Comparison of ENCODE assay signal across 8 cellular contexts in the genomic region with DNA sequence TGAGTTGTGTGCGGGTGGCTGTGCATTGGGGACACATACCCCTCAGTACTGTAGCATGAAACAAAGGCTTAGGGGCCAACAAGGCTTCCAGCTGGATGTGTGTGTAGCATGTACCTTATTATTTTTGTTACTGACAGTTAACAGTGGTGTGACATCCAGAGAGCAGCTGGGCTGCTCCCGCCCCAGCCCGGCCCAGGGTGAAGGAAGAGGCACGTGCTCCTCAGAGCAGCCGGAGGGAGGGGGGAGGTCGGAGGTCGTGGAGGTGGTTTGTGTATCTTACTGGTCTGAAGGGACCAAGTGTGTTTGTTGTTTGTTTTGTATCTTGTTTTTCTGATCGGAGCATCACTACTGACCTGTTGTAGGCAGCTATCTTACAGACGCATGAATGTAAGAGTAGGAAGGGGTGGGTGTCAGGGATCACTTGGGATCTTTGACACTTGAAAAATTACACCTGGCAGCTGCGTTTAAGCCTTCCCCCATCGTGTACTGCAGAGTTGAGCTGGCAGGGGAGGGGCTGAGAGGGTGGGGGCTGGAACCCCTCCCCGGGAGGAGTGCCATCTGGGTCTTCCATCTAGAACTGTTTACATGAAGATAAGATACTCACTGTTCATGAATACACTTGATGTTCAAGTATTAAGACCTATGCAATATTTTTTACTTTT. TPM values are rescaled to one million over a fixed set of nuclear protein-coding genes. Genes with fewer than 3 reads are reported as not detected.
DNase-seq lines count a peak whose midpoint lies in the region; ATAC-seq, FAIRE-seq and TF ChIP-seq lines count a peak whose summit lies in the region.

No MANE protein-coding gene starts in this region.

- H3K9me3 ChIP-seq in Caco-2 (no peaks in the 10 kb centered on the region), MM.1S (replicated peaks; ENCODE audit: insufficient read depth, low read length) (no peaks in the 10 kb centered on the region), ascending aorta (no peaks in the 10 kb centered on the region), HepG2 (ENCODE audit: low read length) (no peaks in the 10 kb centered on the region), testis (no peaks in the 10 kb centered on the region)

- DNase-seq in Caco-2 (no peak), MM.1S (no peak), ascending aorta (ENCODE audit: low spot score in 2 of 2) (no peak), HepG2 (ENCODE audit: low spot score) (no peak), testis (no peak), retina (no peak), GM10248 (ENCODE audit: extremely low spot score) (no peak), NCI-H1092 (lab: John Stamatoyannopoulos, UW) (no peak)

- H3K4me3 ChIP-seq in Caco-2 (ENCODE audit: low read depth, low read length) (peak overlapping the region; percentile 80), MM.1S (ENCODE audit: low read length) (no peak overlapping the region), ascending aorta (peak overlapping the region; percentile 76 to 86), HepG2 (replicated peaks in 1 of 3; ENCODE audit: insufficient read depth in 1 of 3, low read depth in 2 of 3, low read length in 3 of 3) (peak overlapping the region; percentile 81 to 99 (median 98)), testis (peak overlapping the region; percentile 93 to 96)

- ATAC-seq in HepG2 = no peak

- BruUV-seq in Caco-2 (replicated peaks; lab: Mats Ljungman, UMichigan) (no TSS peak), HepG2 (replicated peaks; lab: Mats Ljungman, UMichigan) (no TSS peak)

- peak overlapping the region; percentile 94 for H3K4me3 Mint-ChIP-seq in Caco-2 (ENCODE audit: unreplicated experiment)

- H4K20me1 ChIP-seq in MM.1S (ENCODE audit: insufficient read depth, low read length) = no peaks in the 10 kb centered on the region
- H4K20me1 ChIP-seq in HepG2 (ENCODE audit: insufficient read depth, low read length) = peaks cover 26% of the 10 kb centered on the region

- WGBS in HepG2 (ENCODE audit: low lambda C conversion rate) = 4% methylated on average over 12 of the region's 12 CpGs
- 12 to 14% methylated on average over 12 of the region's 12 CpGs for WGBS in testis, 2 donors

- peaks cover 40% of the 10 kb centered on the region for H3K4me1 Mint-ChIP-seq in Caco-2 (ENCODE audit: low read depth, unreplicated experiment)

- peak overlapping the region; percentile 76; the same call in 1 of the 2 replicates for H3K9ac ChIP-seq in MM.1S (ENCODE audit: low read length)
- peak overlapping the region; percentile 93 for H3K9ac ChIP-seq in HepG2 (ENCODE audit: insufficient read depth, low read depth, low read length)

- CTCF ChIA-PET in Caco-2 (lab: Charles Lee) (interaction anchor here (0.5 to 4.8 kb wide), 8 partner anchors 11 to 227 kb away, joined by 3 to 40 read pairs (median 4); no protein-coding TSS in a partner anchor), HepG2 (lab: Yijun Ruan, JAX; ENCODE audit: low intra/inter-chr PET ratio, low total read pairs) (interaction anchor here (1.9 kb wide), 1 partner anchor 53 kb away, joined by 9 read pairs; no protein-coding TSS in a partner anchor), GM10248 (lab: Yijun Ruan, JAX) (interaction anchor here (0.6 to 4.9 kb wide), 29 partner anchors 8 to 227 kb away, joined by 3 to 54 read pairs (median 6); no protein-coding TSS in a partner anchor)

- in situ Hi-C loops in HepG2 (cut with HindIII; ENCODE audit: extremely low pct_ligation_motif_present, low pct_unique_long_range_greater_than_20kb) = loop anchor here (5.0 kb wide), 1 partner anchor 52 kb away; no protein-coding TSS in a partner anchor

- TF ChIP-seq EP300 in HepG2 (IDR thresholded peaks at IDR 0.05; ENCODE audit: low read depth in 2 of 2, low read length in 2 of 2) (no peak), HepG2 (CRISPR knock-in tag; IDR thresholded peaks at IDR 0.05; ENCODE audit: borderline replicate concordance) (no peak)

- H3K27ac ChIP-seq in MM.1S (ENCODE audit: low read length) = no peak overlapping the region
- H3K27ac ChIP-seq in ascending aorta = peak overlapping the region; percentile 89 to 93
- H3K27ac ChIP-seq in HepG2 (ENCODE audit: extremely low read length, insufficient read depth, low read length) = peak overlapping the region; percentile 76
- peak overlapping the region; percentile 95 to 96 for H3K27ac ChIP-seq in testis

- TF ChIP-seq RAD21 in HepG2 (CRISPR knock-in tag; IDR thresholded peaks at IDR 0.05) = no peak

- H3F3A ChIP-seq in MM.1S (ENCODE audit: insufficient read depth, low read length) = peaks cover 22% of the 10 kb centered on the region

- no peaks in the 10 kb centered on the region for H3K27me3 Mint-ChIP-seq in Caco-2 (ENCODE audit: insufficient read depth, unreplicated experiment)

- peak overlapping the region; percentile 99 for H3K27ac Mint-ChIP-seq in Caco-2 (ENCODE audit: unreplicated experiment)

- H3K4me1 ChIP-seq in Caco-2 (peaks cover 22% of the 10 kb centered on the region), MM.1S (ENCODE audit: low read length) (peaks cover 18% of the 10 kb centered on the region), ascending aorta (peaks cover 8 to 22% of the 10 kb centered on the region in 2 donors), HepG2 (ENCODE audit: insufficient read depth, low read length) (peaks cover 64% of the 10 kb centered on the region), testis (peaks cover 31% of the 10 kb centered on the region)

- POLR2A ChIA-PET in Caco-2 (lab: Charles Lee) (interaction anchor here (0.6 to 5.2 kb wide), 6 partner anchors 14 to 104 kb away, joined by 3 to 163 read pairs (median 12); a partner anchor contains a TSS), HepG2 (lab: Yijun Ruan, JAX) (interaction anchor here (0.6 to 8.5 kb wide), 24 partner anchors 10 to 244 kb away, joined by 3 to 322 read pairs (median 12); a partner anchor contains a TSS), GM10248 (lab: Yijun Ruan, JAX) (interaction anchor here (0.5 to 5.6 kb wide), 12 partner anchors 9 to 78 kb away, joined by 3 to 86 read pairs (median 5); no protein-coding TSS in a partner anchor)

- TF ChIP-seq CTCF in Caco-2 (IDR thresholded peaks at IDR 0.05; ENCODE audit: insufficient read depth in 1 of 2, low read depth in 1 of 2, low read length in 1 of 2, severe bottlenecking in 1 of 2, unreplicated experiment in 1 of 2) (no peak), MM.1S (IDR thresholded peaks at IDR 0.05; ENCODE audit: low read length) (no peak), ascending aorta (IDR thresholded peaks at IDR 0.05) (no peak), HepG2 (CRISPR knock-in tag; IDR thresholded peaks at IDR 0.05) (no peak), testis (IDR thresholded peaks at IDR 0.05) (no peak), GM10248 (IDR thresholded peaks at IDR 0.05; ENCODE audit: control extremely low read depth, extremely low read depth, low read depth, missing control alignments) (no peak)

- peak overlapping the region; percentile 92; the same call in 1 of the 2 replicates for H3K4me2 ChIP-seq in MM.1S (ENCODE audit: low read depth, low read length)
- peak overlapping the region; percentile 97 for H3K4me2 ChIP-seq in HepG2 (ENCODE audit: low read depth, low read length)

- no peaks in the 10 kb centered on the region for H3K9me3 Mint-ChIP-seq in Caco-2 (ENCODE audit: unreplicated experiment)

- intact Hi-C loops in Caco-2 (cut with micrococcal nuclease; ENCODE audit: unreplicated experiment) = no loop called here
- intact Hi-C loops in ascending aorta (cut with DNase I) = loop anchor here (2.0 to 5.0 kb wide), 2 partner anchors 42 to 61 kb away; no protein-coding TSS in a partner anchor
- intact Hi-C loops in HepG2 (cut with micrococcal nuclease; ENCODE audit: unreplicated experiment) = no loop called here
- intact Hi-C loops in testis (cut with DNase I; ENCODE audit: low total_unique reads) = loop anchor here (10.0 kb wide), 1 partner anchor 59 kb away; no protein-coding TSS in a partner anchor

- H3K79me2 ChIP-seq in MM.1S (ENCODE audit: low read length) (peaks cover 14% of the 10 kb centered on the region), HepG2 (ENCODE audit: insufficient read depth, low read length) (peaks cover 23% of the 10 kb centered on the region)

- H3K36me3 ChIP-seq in Caco-2 (ENCODE audit: control insufficient read depth, insufficient read depth, low read length) = peaks cover 6% of the 10 kb centered on the region
- H3K36me3 ChIP-seq in MM.1S (replicated peaks; ENCODE audit: insufficient read depth, low read length) = no peaks in the 10 kb centered on the region
- peaks cover 22 to 24% of the 10 kb centered on the region in 2 donors for H3K36me3 ChIP-seq in ascending aorta
- peaks cover 2 to 13% of the 10 kb centered on the region in 2 experiments; a peak in 3 of 5 replicates for H3K36me3 ChIP-seq in HepG2 (replicated peaks in 1 of 2; ENCODE audit: control insufficient read depth in 1 of 2, insufficient read depth in 2 of 2, low read length in 2 of 2)
- no peaks in the 10 kb centered on the region for H3K36me3 ChIP-seq in testis (ENCODE audit: low read depth, missing control alignments)

- H3K27me3 ChIP-seq in Caco-2 (replicated peaks; ENCODE audit: control insufficient read depth, insufficient read depth, low read length) = no peaks in the 10 kb centered on the region
- H3K27me3 ChIP-seq in MM.1S (replicated peaks; ENCODE audit: insufficient read depth, low read length) = no peaks in the 10 kb centered on the region
- H3K27me3 ChIP-seq in ascending aorta = no peaks in the 10 kb centered on the region
- H3K27me3 ChIP-seq in HepG2 (ENCODE audit: control insufficient read depth in 1 of 2, insufficient read depth in 2 of 2, low read length in 2 of 2) = no peaks in the 10 kb centered on the region; a peak in 1 of 5 replicates
- H3K27me3 ChIP-seq in testis = no peaks in the 10 kb centered on the region

- TF ChIP-seq POLR2A in HepG2 (IDR thresholded peaks at IDR 0.05; ENCODE audit: insufficient read depth in 1 of 2, low read depth in 2 of 2, low read length in 2 of 2) (no peak; a peak in 1 of 4 replicates), testis (IDR thresholded peaks at IDR 0.05) (no peak)

- H3K9me2 ChIP-seq in MM.1S (replicated peaks; ENCODE audit: insufficient read depth, low read length) = no peaks in the 10 kb centered on the region

- peaks cover 66% of the 10 kb centered on the region for H3K36me3 Mint-ChIP-seq in Caco-2 (ENCODE audit: insufficient read depth, unreplicated experiment)

- H2AFZ ChIP-seq in MM.1S (ENCODE audit: low read length) (no peak overlapping the region), HepG2 (ENCODE audit: low read length) (no peak overlapping the region)

- FAIRE-seq in HepG2 (lab: Jason Lieb, UNC) = no peak

RNA-seq across cellular contexts. Expression of a gene that starts 1.8 kb away (rescaled TPM):
- total RNA-seq in Caco-2 (2022) = 152 and 155 TPM in 2 replicates
- 394 TPM for total RNA-seq in ascending aorta
- total RNA-seq in HepG2 (2016; rRNA removed; fragmentation: Illumina TruSeq; extraction: Trizol) = 35.2 and 35.6 TPM in 2 replicates
- 17.3 and 17.4 TPM in 2 replicates for total RNA-seq in HepG2 (2016; cell fraction: cytosol; rRNA removed; fragmentation: Illumina TruSeq; extraction: Trizol; ENCODE audit: low read depth)
- 35.9 and 37.2 TPM in 2 replicates for total RNA-seq in HepG2 (2016; cell fraction: insoluble cytoplasmic fraction; rRNA removed; fragmentation: Illumina TruSeq; extraction: Trizol)
- total RNA-seq in HepG2 (2016; cell fraction: membrane; rRNA removed; fragmentation: Illumina TruSeq; extraction: Trizol) = 34.5 and 35.2 TPM in 2 replicates
- total RNA-seq in HepG2 (2016; cell fraction: nucleus; rRNA removed; fragmentation: Illumina TruSeq; extraction: Trizol) = 19.2 and 19.4 TPM in 2 replicates
- 40.7 and 78.9 TPM in 2 replicates for polyA plus RNA-seq in HepG2 (2011; rRNA removed)
- polyA plus RNA-seq in HepG2 (2011; cell fraction: cytosol; rRNA removed) = 47.3 and 59.3 TPM in 2 replicates
- 73.1 and 98.3 TPM in 2 replicates for polyA plus RNA-seq in HepG2 (2011; cell fraction: nucleus; rRNA removed)
- 82.2 and 137 TPM in 2 replicates for polyA plus RNA-seq in HepG2 (2012)
- polyA plus RNA-seq in HepG2 (2016; cell fraction: cytosol; fragmentation: Illumina TruSeq; extraction: Trizol; ENCODE audit: low read depth) = 3.8 and 5.2 TPM in 2 replicates
- polyA plus RNA-seq in HepG2 (2016; cell fraction: insoluble cytoplasmic fraction; fragmentation: Illumina TruSeq; extraction: Trizol; ENCODE audit: low read depth) = 24.9 and 26.7 TPM in 2 replicates
- 8.1 and 8.4 TPM in 2 replicates for polyA plus RNA-seq in HepG2 (2016; cell fraction: membrane; fragmentation: Illumina TruSeq; extraction: Trizol; ENCODE audit: low read depth)
- 27.3 and 28.4 TPM in 2 replicates for polyA plus RNA-seq in HepG2 (2016; cell fraction: nucleus; fragmentation: Illumina TruSeq; extraction: Trizol; ENCODE audit: insufficient read depth, low read depth)
- polyA minus RNA-seq in HepG2 (2011; rRNA and poly(A)+ RNA removed; ENCODE audit: low replicate concordance) = 150 and 161 TPM in 2 replicates
- 74.7 and 77.2 TPM in 2 replicates for polyA minus RNA-seq in HepG2 (2011; cell fraction: cytosol; rRNA and poly(A)+ RNA removed)
- polyA minus RNA-seq in HepG2 (2011; cell fraction: nucleus; rRNA and poly(A)+ RNA removed) = 51.2 and 56.2 TPM in 2 replicates
- total RNA-seq in testis = 10 to 100 TPM; 69.6 to 94.3 TPM
- 46.6 TPM for polyA plus RNA-seq in testis (ENCODE audit: insufficient read depth, low read depth, low replicate concordance)

RNA-seq across cellular contexts. Expression of a gene that starts 59.4 kb away (rescaled TPM):
- total RNA-seq in Caco-2 (2022) (60.1 and 73.7 TPM in 2 replicates), ascending aorta (5.5 TPM), HepG2 (2016; rRNA removed; fragmentation: Illumina TruSeq; extraction: Trizol) (30.1 and 51.0 TPM in 2 replicates), testis (10 to 100 TPM; 48.8 to 58.3 TPM)
- 5.7 and 7.9 TPM in 2 replicates for total RNA-seq in HepG2 (2016; cell fraction: cytosol; rRNA removed; fragmentation: Illumina TruSeq; extraction: Trizol; ENCODE audit: low read depth)
- total RNA-seq in HepG2 (2016; cell fraction: insoluble cytoplasmic fraction; rRNA removed; fragmentation: Illumina TruSeq; extraction: Trizol) = 31.9 and 52.7 TPM in 2 replicates
- total RNA-seq in HepG2 (2016; cell fraction: membrane; rRNA removed; fragmentation: Illumina TruSeq; extraction: Trizol) = 8.5 and 11.2 TPM in 2 replicates
- 19.7 and 20.4 TPM in 2 replicates for total RNA-seq in HepG2 (2016; cell fraction: nucleus; rRNA removed; fragmentation: Illumina TruSeq; extraction: Trizol)
- polyA plus RNA-seq in HepG2 (2011; rRNA removed) (16.6 and 21.6 TPM in 2 replicates), testis (ENCODE audit: insufficient read depth, low read depth, low replicate concordance) (47.4 TPM)
- polyA plus RNA-seq in HepG2 (2011; cell fraction: cytosol; rRNA removed) = 12.4 and 18.1 TPM in 2 replicates
- polyA plus RNA-seq in HepG2 (2011; cell fraction: nucleus; rRNA removed) = 7.4 and 10.0 TPM in 2 replicates
- 23.8 and 25.1 TPM in 2 replicates for polyA plus RNA-seq in HepG2 (2012)
- 2.5 and 3.4 TPM in 2 replicates for polyA plus RNA-seq in HepG2 (2016; cell fraction: cytosol; fragmentation: Illumina TruSeq; extraction: Trizol; ENCODE audit: low read depth)
- 47.4 and 47.8 TPM in 2 replicates for polyA plus RNA-seq in HepG2 (2016; cell fraction: insoluble cytoplasmic fraction; fragmentation: Illumina TruSeq; extraction: Trizol; ENCODE audit: low read depth)
- 5.9 and 6.9 TPM in 2 replicates for polyA plus RNA-seq in HepG2 (2016; cell fraction: membrane; fragmentation: Illumina TruSeq; extraction: Trizol; ENCODE audit: low read depth)
- polyA plus RNA-seq in HepG2 (2016; cell fraction: nucleus; fragmentation: Illumina TruSeq; extraction: Trizol; ENCODE audit: insufficient read depth, low read depth) = 22.3 and 27.0 TPM in 2 replicates
- 21.8 and 33.7 TPM in 2 replicates for polyA minus RNA-seq in HepG2 (2011; rRNA and poly(A)+ RNA removed; ENCODE audit: low replicate concordance)
- 16.5 and 21.2 TPM in 2 replicates for polyA minus RNA-seq in HepG2 (2011; cell fraction: cytosol; rRNA and poly(A)+ RNA removed)
- polyA minus RNA-seq in HepG2 (2011; cell fraction: nucleus; rRNA and poly(A)+ RNA removed) = 25.8 and 32.3 TPM in 2 replicates

RNA-seq across cellular contexts. Expression of a gene that starts 59.7 kb away (rescaled TPM):
- total RNA-seq in Caco-2 (2022) = 134 and 144 TPM in 2 replicates
- total RNA-seq in ascending aorta = 22.8 TPM
- 74.8 and 95.6 TPM in 2 replicates for total RNA-seq in HepG2 (2016; rRNA removed; fragmentation: Illumina TruSeq; extraction: Trizol)
- total RNA-seq in HepG2 (2016; cell fraction: cytosol; rRNA removed; fragmentation: Illumina TruSeq; extraction: Trizol; ENCODE audit: low read depth) = 91.2 and 103 TPM in 2 replicates
- total RNA-seq in HepG2 (2016; cell fraction: insoluble cytoplasmic fraction; rRNA removed; fragmentation: Illumina TruSeq; extraction: Trizol) = 76.8 and 94.9 TPM in 2 replicates
- 149 and 166 TPM in 2 replicates for total RNA-seq in HepG2 (2016; cell fraction: membrane; rRNA removed; fragmentation: Illumina TruSeq; extraction: Trizol)
- 25.8 and 31.4 TPM in 2 replicates for total RNA-seq in HepG2 (2016; cell fraction: nucleus; rRNA removed; fragmentation: Illumina TruSeq; extraction: Trizol)
- 70.4 and 89.4 TPM in 2 replicates for polyA plus RNA-seq in HepG2 (2011; rRNA removed)
- 49.3 and 62.9 TPM in 2 replicates for polyA plus RNA-seq in HepG2 (2011; cell fraction: cytosol; rRNA removed)
- polyA plus RNA-seq in HepG2 (2011; cell fraction: nucleus; rRNA removed) = 10.9 and 14.2 TPM in 2 replicates
- 59.2 and 62.8 TPM in 2 replicates for polyA plus RNA-seq in HepG2 (2012)
- 138 and 184 TPM in 2 replicates for polyA plus RNA-seq in HepG2 (2016; cell fraction: cytosol; fragmentation: Illumina TruSeq; extraction: Trizol; ENCODE audit: low read depth)
- 106 and 114 TPM in 2 replicates for polyA plus RNA-seq in HepG2 (2016; cell fraction: insoluble cytoplasmic fraction; fragmentation: Illumina TruSeq; extraction: Trizol; ENCODE audit: low read depth)
- 159 and 184 TPM in 2 replicates for polyA plus RNA-seq in HepG2 (2016; cell fraction: membrane; fragmentation: Illumina TruSeq; extraction: Trizol; ENCODE audit: low read depth)
- polyA plus RNA-seq in HepG2 (2016; cell fraction: nucleus; fragmentation: Illumina TruSeq; extraction: Trizol; ENCODE audit: insufficient read depth, low read depth) = 52.6 and 58.6 TPM in 2 replicates
- polyA minus RNA-seq in HepG2 (2011; rRNA and poly(A)+ RNA removed; ENCODE audit: low replicate concordance) = 27.8 and 41.1 TPM in 2 replicates
- polyA minus RNA-seq in HepG2 (2011; cell fraction: cytosol; rRNA and poly(A)+ RNA removed) = 13.3 and 15.2 TPM in 2 replicates
- 9.3 and 13.2 TPM in 2 replicates for polyA minus RNA-seq in HepG2 (2011; cell fraction: nucleus; rRNA and poly(A)+ RNA removed)
- 10 to 100 TPM; 43.8 to 47.9 TPM for total RNA-seq in testis
- polyA plus RNA-seq in testis (ENCODE audit: insufficient read depth, low read depth, low replicate concordance) = 96.0 TPM

Comparison
In these comparisons a context has a peak if more than half of its experiments do, and no peak if none do; other contexts are left out.
1. intact Hi-C loops: an anchor here in ascending aorta (2.0 to 5.0 kb wide) and testis (10.0 kb wide); none called in Caco-2 and HepG2.